ENCODE assay signal across 25 cellular contexts in the genomic region with DNA sequence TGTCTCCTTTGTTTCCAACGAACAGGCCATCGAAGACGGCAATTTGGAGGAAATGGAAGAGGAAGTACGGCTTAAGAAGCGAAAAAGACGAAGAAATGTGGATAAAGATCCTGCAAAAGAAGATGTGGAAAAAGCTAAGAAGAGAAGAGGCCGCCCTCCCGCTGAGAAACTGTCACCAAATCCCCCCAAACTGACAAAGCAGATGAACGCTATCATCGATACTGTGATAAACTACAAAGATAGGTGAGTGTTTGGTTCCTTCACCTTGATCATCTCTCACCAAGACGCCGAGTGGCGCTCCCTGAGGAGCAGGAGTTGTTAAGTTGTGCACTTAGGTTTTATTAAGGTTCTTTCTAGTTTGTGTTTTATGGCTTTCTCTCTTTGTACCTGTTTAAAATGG.
"Had no signal": no experiment of that assay in that cellular context is flagged by ENCODE, and none has a peak within 500 bp of the region (broad histone marks: within the 10 kb centered on the region; RNA-seq: fewer than 3 reads in every experiment).

No MANE protein-coding gene starts in this region.

- H3K27me3 ChIP-seq: brain microvascular endothelial cell, foreskin keratinocyte, left lung, testis, uterus had no signal

- ATAC-seq: activated T-cell treated with anti-CD3 and anti-CD28 coated beads, Interleukin-2, amount 50 U/mL, for 72 hours; foreskin keratinocyte; left lung had no signal

- H3K27me3 Mint-ChIP-seq: activated CD4-positive, alpha-beta memory T cell treated with anti-CD3 and anti-CD28 coated beads, Interleukin-2, amount 10 ng/mL, durations not matched to agents 7 days and 5 days; dendritic cell treated with granulocyte-macrophage colony-stimulating factor and Interleukin-4, amounts not matched to agents 40 ng/mL and 50 ng/mL, for 4 days had no signal

- H3K27ac Mint-ChIP-seq: activated CD4-positive, alpha-beta memory T cell treated with anti-CD3 and anti-CD28 coated beads, Interleukin-2, amount 10 ng/mL, durations not matched to agents 7 days and 5 days; activated naive CD4-positive, alpha-beta T cell treated with anti-CD3 and anti-CD28 coated beads for 36 hours; activated T-cell treated with anti-CD3 and anti-CD28 coated beads, Interleukin-2, amount 50 U/mL, for 72 hours; dendritic cell treated with granulocyte-macrophage colony-stimulating factor and Interleukin-4, amounts not matched to agents 40 ng/mL and 50 ng/mL, for 4 days; progenitor cell of endocrine pancreas; T-helper 1 cell treated with Interleukin-12 subunit alpha and Interleukin-12 subunit beta and Interleukin-4 antibody, amounts not matched to agents 30 μg/mL and 1 μg/mL, for 36 hours had no signal

- H3K4me3 ChIP-seq: left lung, lung, testis, uterus had no signal

- DNase-seq: activated CD4-positive, alpha-beta memory T cell treated with anti-CD3 and anti-CD28 coated beads, Interleukin-2, amount 10 ng/mL, durations not matched to agents 7 days and 5 days; activated CD4-positive, alpha-beta T cell treated with anti-CD3 and anti-CD28 coated beads for 48 hours; activated CD4-positive, CD25-positive, alpha-beta regulatory T cell; activated effector memory CD4-positive, alpha-beta T cell treated with Interleukin-2 at 50 U/mL for 16 hours; activated naive CD4-positive, alpha-beta T cell treated with anti-CD3 and anti-CD28 coated beads for 36 hours; activated T-cell treated with anti-CD3 and anti-CD28 coated beads, Interleukin-2, amount 50 U/mL, for 72 hours; aorta; brain microvascular endothelial cell; caudate nucleus; effector CD4-positive, alpha-beta T cell; foreskin keratinocyte; left lung; midbrain; retina; stimulated activated CD4-positive, alpha-beta T cell treated with anti-CD3 and anti-CD28 coated beads, Interleukin-2, amount 100 ng/mL, for 48 hours; stimulated activated CD8-positive, alpha-beta memory T cell treated with anti-CD3 and anti-CD28 coated beads, Interleukin-4, amount 100 ng/mL, for 48 hours; stimulated activated naive CD4-positive, alpha-beta T cell; T1000; testis; trophoblast cell; uterus had no signal

- H3K9me3 Mint-ChIP-seq: activated CD4-positive, alpha-beta memory T cell treated with anti-CD3 and anti-CD28 coated beads, Interleukin-2, amount 10 ng/mL, durations not matched to agents 7 days and 5 days; activated naive CD4-positive, alpha-beta T cell treated with anti-CD3 and anti-CD28 coated beads for 36 hours; activated T-cell treated with anti-CD3 and anti-CD28 coated beads, Interleukin-2, amount 50 U/mL, for 72 hours; dendritic cell treated with granulocyte-macrophage colony-stimulating factor and Interleukin-4, amounts not matched to agents 40 ng/mL and 50 ng/mL, for 4 days; T-helper 1 cell treated with Interleukin-12 subunit alpha and Interleukin-12 subunit beta and Interleukin-4 antibody, amounts not matched to agents 30 μg/mL and 1 μg/mL, for 36 hours had no signal

- H3K9me3 ChIP-seq: left lung, testis, uterus had no signal

- H3K36me3 ChIP-seq: brain microvascular endothelial cell, left lung, uterus had no signal

- H3K4me3 Mint-ChIP-seq: activated CD4-positive, alpha-beta memory T cell treated with anti-CD3 and anti-CD28 coated beads, Interleukin-2, amount 10 ng/mL, durations not matched to agents 7 days and 5 days; activated naive CD4-positive, alpha-beta T cell treated with anti-CD3 and anti-CD28 coated beads for 36 hours; activated T-cell treated with anti-CD3 and anti-CD28 coated beads, Interleukin-2, amount 50 U/mL, for 72 hours; dendritic cell treated with granulocyte-macrophage colony-stimulating factor and Interleukin-4, amounts not matched to agents 40 ng/mL and 50 ng/mL, for 4 days; T-helper 1 cell treated with Interleukin-12 subunit alpha and Interleukin-12 subunit beta and Interleukin-4 antibody, amounts not matched to agents 30 μg/mL and 1 μg/mL, for 36 hours had no signal

- H3K4me1 ChIP-seq: uterus had no signal

- H3K27ac ChIP-seq: brain microvascular endothelial cell had no signal
